In genomic region chr17:12122091-12122490, GRCh38 we compare ENCODE assay signal across 22 cellular contexts.
"Had no signal": no experiment of that assay in that cellular context is flagged by ENCODE, and none has a peak within 500 bp of the region (broad histone marks: within the 10 kb centered on the region; RNA-seq: fewer than 3 reads in every experiment).

No MANE protein-coding gene starts in this region.

- ATAC-seq: activated CD8-positive, alpha-beta memory T cell treated with anti-CD3 and anti-CD28 coated beads, Interleukin-2, amount 10 ng/mL, durations not matched to agents 7 days and 5 days; activated T-helper 17 cell treated with anti-CD3 and anti-CD28 coated beads, Interleukin-2, amount 50 U/mL, for 72 hours; body of pancreas; lower lobe of right lung had no signal

- H3K27ac ChIP-seq: body of pancreas, lower lobe of right lung, sigmoid colon, spleen had no signal

- H3K9me3 ChIP-seq: body of pancreas, gastrocnemius medialis, lower lobe of right lung, sigmoid colon, tibial nerve had no signal

- H3K4me1 Mint-ChIP-seq: activated B cell treated with CpG ODN at 0.5 μM for 24 hours; activated CD4-positive, alpha-beta memory T cell treated with anti-CD3 and anti-CD28 coated beads, Interleukin-2, amount 10 ng/mL, durations not matched to agents 7 days and 5 days; activated CD8-positive, alpha-beta memory T cell treated with anti-CD3 and anti-CD28 coated beads, Interleukin-2, amount 10 ng/mL, durations not matched to agents 7 days and 5 days; activated naive CD8-positive, alpha-beta T cell treated with anti-CD3 and anti-CD28 coated beads, Interleukin-2, amount 10 ng/mL, durations not matched to agents 7 days and 5 days; activated T-helper 17 cell treated with anti-CD3 and anti-CD28 coated beads, Interleukin-2, amount 50 U/mL, for 72 hours; nephron had no signal

- H3K9me3 Mint-ChIP-seq: activated CD4-positive, alpha-beta memory T cell treated with anti-CD3 and anti-CD28 coated beads, Interleukin-2, amount 10 ng/mL, durations not matched to agents 7 days and 5 days; activated naive CD8-positive, alpha-beta T cell treated with anti-CD3 and anti-CD28 coated beads, Interleukin-2, amount 10 ng/mL, durations not matched to agents 7 days and 5 days; activated T-helper 17 cell treated with anti-CD3 and anti-CD28 coated beads, Interleukin-2, amount 50 U/mL, for 72 hours; nephron had no signal

- H3K27me3 Mint-ChIP-seq: activated B cell treated with CpG ODN at 0.5 μM for 24 hours; activated CD4-positive, alpha-beta memory T cell treated with anti-CD3 and anti-CD28 coated beads, Interleukin-2, amount 10 ng/mL, durations not matched to agents 7 days and 5 days; activated CD8-positive, alpha-beta memory T cell treated with anti-CD3 and anti-CD28 coated beads, Interleukin-2, amount 10 ng/mL, durations not matched to agents 7 days and 5 days; activated naive CD8-positive, alpha-beta T cell treated with anti-CD3 and anti-CD28 coated beads, Interleukin-2, amount 10 ng/mL, durations not matched to agents 7 days and 5 days; activated T-helper 17 cell treated with anti-CD3 and anti-CD28 coated beads, Interleukin-2, amount 50 U/mL, for 72 hours had no signal

- H3K4me3 ChIP-seq: body of pancreas, gastrocnemius medialis, lower lobe of right lung, sigmoid colon, spleen, tibial nerve had no signal

- DNase-seq: activated B cell treated with CpG ODN at 0.5 μM for 24 hours; activated CD4-positive, alpha-beta memory T cell treated with anti-CD3 and anti-CD28 coated beads, Interleukin-2, amount 10 ng/mL, durations not matched to agents 7 days and 5 days; activated CD4-positive, alpha-beta T cell treated with anti-CD3 and anti-CD28 coated beads for 48 hours; activated CD8-positive, alpha-beta memory T cell treated with anti-CD3 and anti-CD28 coated beads, Interleukin-2, amount 10 ng/mL, durations not matched to agents 7 days and 5 days; activated naive CD4-positive, alpha-beta T cell treated with Interleukin-2 at 50 U/mL for 16 hours; activated naive CD8-positive, alpha-beta T cell treated with anti-CD3 and anti-CD28 coated beads, Interleukin-2, amount 10 ng/mL, durations not matched to agents 7 days and 5 days; body of pancreas; erythroblast; gastrocnemius medialis; head of caudate nucleus; lower lobe of right lung; nucleus accumbens; sigmoid colon; spleen; stimulated activated CD8-positive, alpha-beta memory T cell treated with anti-CD3 and anti-CD28 coated beads, Interleukin-4, amount 100 ng/mL, for 48 hours; stimulated activated naive CD4-positive, alpha-beta T cell; SW 1271; T-helper 2 cell had no signal

- H3K4me3 Mint-ChIP-seq: activated B cell treated with CpG ODN at 0.5 μM for 24 hours; activated CD4-positive, alpha-beta memory T cell treated with anti-CD3 and anti-CD28 coated beads, Interleukin-2, amount 10 ng/mL, durations not matched to agents 7 days and 5 days; activated CD8-positive, alpha-beta memory T cell treated with anti-CD3 and anti-CD28 coated beads, Interleukin-2, amount 10 ng/mL, durations not matched to agents 7 days and 5 days; activated naive CD8-positive, alpha-beta T cell treated with anti-CD3 and anti-CD28 coated beads, Interleukin-2, amount 10 ng/mL, durations not matched to agents 7 days and 5 days; activated T-helper 17 cell treated with anti-CD3 and anti-CD28 coated beads, Interleukin-2, amount 50 U/mL, for 72 hours; mesothelial cell of epicardium; nephron had no signal

- H3K4me1 ChIP-seq: body of pancreas, lower lobe of right lung, sigmoid colon, spleen had no signal

- H3K27ac Mint-ChIP-seq: activated B cell treated with CpG ODN at 0.5 μM for 24 hours; activated CD4-positive, alpha-beta memory T cell treated with anti-CD3 and anti-CD28 coated beads, Interleukin-2, amount 10 ng/mL, durations not matched to agents 7 days and 5 days; activated CD8-positive, alpha-beta memory T cell treated with anti-CD3 and anti-CD28 coated beads, Interleukin-2, amount 10 ng/mL, durations not matched to agents 7 days and 5 days; activated naive CD8-positive, alpha-beta T cell treated with anti-CD3 and anti-CD28 coated beads, Interleukin-2, amount 10 ng/mL, durations not matched to agents 7 days and 5 days; activated T-helper 17 cell treated with anti-CD3 and anti-CD28 coated beads, Interleukin-2, amount 50 U/mL, for 72 hours; mesothelial cell of epicardium; nephron had no signal

- H3K27me3 ChIP-seq: body of pancreas, gastrocnemius medialis, sigmoid colon, spleen, tibial nerve had no signal
